In genomic region chr6:156543431-156543830, GRCh38 we compare ENCODE assay signal across 22 cellular contexts.
"Had no signal": no experiment of that assay in that cellular context is flagged by ENCODE, and none has a peak within 500 bp of the region (broad histone marks: within the 10 kb centered on the region; RNA-seq: fewer than 3 reads in every experiment).

No MANE protein-coding gene starts in this region.

- H3K4me3 ChIP-seq: colonic mucosa, esophagus squamous epithelium, gastrocnemius medialis, neural progenitor cell, right lobe of liver, stomach, testis, tibial artery had no signal

- H3K27ac ChIP-seq: colonic mucosa, esophagus squamous epithelium, gastrocnemius medialis, neural progenitor cell, parathyroid adenoma, right lobe of liver, stomach, testis, tibial artery had no signal

- FAIRE-seq: keratinocyte, small intestine had no signal

- H2AFZ ChIP-seq: neural progenitor cell, parathyroid adenoma had no signal

- H3K79me2 ChIP-seq: parathyroid adenoma had no signal

- H3K9ac ChIP-seq: neural progenitor cell, parathyroid adenoma had no signal

- H3K27me3 ChIP-seq: colonic mucosa, esophagus squamous epithelium, gastrocnemius medialis, neural progenitor cell, right lobe of liver, testis, tibial artery had no signal

- H3K4me1 ChIP-seq: colonic mucosa, esophagus squamous epithelium, gastrocnemius medialis, neural progenitor cell, parathyroid adenoma, right lobe of liver, stomach, testis, tibial artery had no signal

- ATAC-seq: gastrocnemius medialis; naive thymus-derived CD4-positive, alpha-beta T cell; right lobe of liver had no signal

- DNase-seq: colonic mucosa; effector CD8-positive, alpha-beta T cell; endodermal cell; esophagus squamous epithelium; foreskin fibroblast; gastrocnemius medialis; mesendoderm; midbrain; naive thymus-derived CD4-positive, alpha-beta T cell; right lobe of liver; small intestine; stimulated activated CD4-positive, alpha-beta T cell treated with anti-CD3 and anti-CD28 coated beads, Interleukin-15, amount 100 ng/mL, for 24 hours; stimulated activated CD4-positive, alpha-beta T cell treated with anti-CD3 and anti-CD28 coated beads, Interleukin-2, amount 100 ng/mL, for 48 hours; stimulated activated CD8-positive, alpha-beta memory T cell treated with anti-CD3 and anti-CD28 coated beads, Interleukin-4, amount 100 ng/mL, for 48 hours; stimulated activated naive CD4-positive, alpha-beta T cell treated with Interleukin-2 at 50 U/mL for 16 hours; stomach; substantia nigra; testis; tibial artery had no signal

- H3K36me3 ChIP-seq: colonic mucosa, esophagus squamous epithelium, gastrocnemius medialis, neural progenitor cell, right lobe of liver, stomach, tibial artery had no signal

- H3K9me3 ChIP-seq: colonic mucosa, esophagus squamous epithelium, gastrocnemius medialis, right lobe of liver, stomach, testis, tibial artery had no signal

- H3K4me2 ChIP-seq: neural progenitor cell had no signal
